12 cellular contexts compared by ENCODE assay signal in the genomic region with DNA sequence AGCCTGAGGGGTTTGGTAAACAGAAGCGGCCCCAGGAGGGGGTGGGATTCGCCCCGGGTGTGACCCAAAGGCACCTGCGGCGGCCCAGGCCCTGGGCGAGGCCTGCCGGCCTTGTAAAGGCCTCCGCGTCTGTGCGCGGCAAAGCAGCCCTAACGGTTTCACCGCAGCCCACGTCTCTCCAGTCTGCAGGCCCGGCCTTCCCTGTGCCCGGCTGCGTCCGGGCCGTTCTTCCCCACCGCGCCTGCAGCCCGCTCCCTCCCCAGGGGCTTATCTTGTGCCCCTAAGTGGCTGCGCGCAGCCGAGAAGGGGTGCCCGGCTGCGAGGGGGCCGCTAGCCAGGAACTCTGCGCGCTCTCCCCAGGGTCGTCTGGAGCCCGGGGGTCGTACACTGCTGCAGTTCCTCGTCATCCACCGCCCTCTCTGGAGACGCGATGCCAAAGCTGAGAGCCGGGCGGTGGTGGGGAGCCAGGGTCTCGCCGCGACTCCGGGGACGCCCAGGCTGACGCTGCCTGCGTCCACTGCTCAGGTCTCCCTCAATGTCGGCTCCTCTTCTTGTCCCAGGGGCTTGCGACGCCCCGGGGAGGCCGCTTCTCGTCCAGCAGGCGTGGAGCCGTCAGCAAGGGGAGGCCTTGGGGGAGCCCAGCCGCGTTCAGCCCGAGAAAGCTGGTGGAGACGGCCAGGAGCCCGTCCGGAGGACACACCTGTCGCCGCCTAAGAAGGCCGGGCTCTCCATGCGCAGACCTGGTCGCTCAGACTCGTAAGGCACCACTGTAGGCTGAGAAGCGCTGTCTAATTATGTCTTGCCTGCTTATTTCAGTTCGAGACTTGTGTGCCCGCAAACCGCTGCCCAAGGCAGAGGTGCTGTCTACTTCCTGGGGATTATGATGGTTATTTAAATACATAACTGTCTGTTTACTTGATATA.
A peak's percentile ranks its signal among the peaks of the same experiment; 100 is the strongest.
DNase-seq lines count a peak whose midpoint lies in the region; ATAC-seq, FAIRE-seq and TF ChIP-seq lines count a peak whose summit lies in the region.
"Had no signal": no experiment of that assay in that cellular context is flagged by ENCODE, and none has a peak within 500 bp of the region (broad histone marks: within the 10 kb centered on the region; RNA-seq: fewer than 3 reads in every experiment).

No MANE protein-coding gene starts in this region.

- no peaks in the 10 kb centered on the region for H3K9me3 Mint-ChIP-seq in type B pancreatic cell
- H3K9me3 Mint-ChIP-seq: activated B cell treated with CpG ODN at 0.5 μM for 24 hours had no signal

- H3K4me3 ChIP-seq in cardiac muscle cell (peak overlapping the region; percentile 21), NT2/D1 (ENCODE audit: insufficient read length, low read depth) (peak overlapping the region; percentile 47)

- peak overlapping the region; percentile 88 for H3K4me3 Mint-ChIP-seq in type B pancreatic cell

- peaks cover 28% of the 10 kb centered on the region for H3K4me1 Mint-ChIP-seq in type B pancreatic cell (ENCODE audit: unreplicated experiment)

- intact Hi-C loops in Right ventricle myocardium inferior (cut with DNase I), result no loop called here
- intact Hi-C loops in posterior vena cava (cut with DNase I), result no loop called here

- H3K27me3 ChIP-seq in cardiac muscle cell, result peaks cover 96% of the 10 kb centered on the region
- H3K27me3 ChIP-seq in NT2/D1 (ENCODE audit: insufficient read depth, insufficient read length), result peaks cover 81% of the 10 kb centered on the region

- no peaks in the 10 kb centered on the region for H3K36me3 Mint-ChIP-seq in type B pancreatic cell

- H3K4me1 ChIP-seq in cardiac muscle cell (ENCODE audit: low read depth) (no peaks in the 10 kb centered on the region), NT2/D1 (ENCODE audit: insufficient read depth, insufficient read length) (peaks cover 3% of the 10 kb centered on the region)

- peak in 1 of 2 donors; percentile 55 for DNase-seq in cardiac muscle cell (ENCODE audit: low read depth in 1 of 2, low spot score in 1 of 2)
- no peak for DNase-seq in Right ventricle myocardium inferior (ENCODE audit: missing footprints)
- DNase-seq in NT2/D1 (ENCODE audit: low read depth, low spot score), result no peak
- DNase-seq in left kidney (ENCODE audit: low read depth, low spot score), result peak; percentile 77
- no peak for DNase-seq in type B pancreatic cell (ENCODE audit: extremely low spot score, unreplicated experiment)
- no peak for DNase-seq in posterior vena cava (ENCODE audit: low spot score)
- DNase-seq in GM12892 (ENCODE audit: insufficient read length), result no peak
- DNase-seq: activated effector memory CD4-positive, alpha-beta T cell treated with anti-CD3 and anti-CD28 coated beads, Interleukin-2, amount 50 U/mL, for 16 hours; NCI-H510A treated with DMSO at 0.1 percent for 48 hours; SHP77 treated with DMSO at 0.1 percent for 48 hours had no signal

- ATAC-seq in Right ventricle myocardium inferior (no peak), GM21390 (IDR thresholded peaks at IDR 0.05; ENCODE audit: unreplicated experiment) (no peak)

- no peak for FAIRE-seq in GM12892 (lab: Jason Lieb, UNC)

- no peak for TF ChIP-seq POLR2A in GM12892 (IDR thresholded peaks at IDR 0.05; ENCODE audit: low read depth, low read length)

- no peak overlapping the region for H3K27ac Mint-ChIP-seq in type B pancreatic cell
- H3K27ac Mint-ChIP-seq: activated B cell treated with CpG ODN at 0.5 μM for 24 hours had no signal

- H3K9ac ChIP-seq in NT2/D1 (ENCODE audit: insufficient read length, low read depth), result peak overlapping the region; percentile 73

- no peak for TF ChIP-seq CTCF in cardiac muscle cell (IDR thresholded peaks at IDR 0.05; ENCODE audit: low read depth, low read length)
- no peak for TF ChIP-seq CTCF in type B pancreatic cell (conservative IDR thresholded peaks at IDR 0.05)

- H3K9me3 ChIP-seq in cardiac muscle cell (ENCODE audit: low read depth), result no peaks in the 10 kb centered on the region
- no peaks in the 10 kb centered on the region for H3K9me3 ChIP-seq in NT2/D1 (ENCODE audit: insufficient read depth, low read length)

- H3K27ac ChIP-seq in cardiac muscle cell, result no peak overlapping the region

- H3K27me3 Mint-ChIP-seq in type B pancreatic cell, result peaks cover 80% of the 10 kb centered on the region

- H3K36me3 ChIP-seq in cardiac muscle cell (no peaks in the 10 kb centered on the region), NT2/D1 (ENCODE audit: insufficient read depth, insufficient read length, low read length) (no peaks in the 10 kb centered on the region)
